10 cellular contexts compared by ENCODE assay signal in the genomic region with DNA sequence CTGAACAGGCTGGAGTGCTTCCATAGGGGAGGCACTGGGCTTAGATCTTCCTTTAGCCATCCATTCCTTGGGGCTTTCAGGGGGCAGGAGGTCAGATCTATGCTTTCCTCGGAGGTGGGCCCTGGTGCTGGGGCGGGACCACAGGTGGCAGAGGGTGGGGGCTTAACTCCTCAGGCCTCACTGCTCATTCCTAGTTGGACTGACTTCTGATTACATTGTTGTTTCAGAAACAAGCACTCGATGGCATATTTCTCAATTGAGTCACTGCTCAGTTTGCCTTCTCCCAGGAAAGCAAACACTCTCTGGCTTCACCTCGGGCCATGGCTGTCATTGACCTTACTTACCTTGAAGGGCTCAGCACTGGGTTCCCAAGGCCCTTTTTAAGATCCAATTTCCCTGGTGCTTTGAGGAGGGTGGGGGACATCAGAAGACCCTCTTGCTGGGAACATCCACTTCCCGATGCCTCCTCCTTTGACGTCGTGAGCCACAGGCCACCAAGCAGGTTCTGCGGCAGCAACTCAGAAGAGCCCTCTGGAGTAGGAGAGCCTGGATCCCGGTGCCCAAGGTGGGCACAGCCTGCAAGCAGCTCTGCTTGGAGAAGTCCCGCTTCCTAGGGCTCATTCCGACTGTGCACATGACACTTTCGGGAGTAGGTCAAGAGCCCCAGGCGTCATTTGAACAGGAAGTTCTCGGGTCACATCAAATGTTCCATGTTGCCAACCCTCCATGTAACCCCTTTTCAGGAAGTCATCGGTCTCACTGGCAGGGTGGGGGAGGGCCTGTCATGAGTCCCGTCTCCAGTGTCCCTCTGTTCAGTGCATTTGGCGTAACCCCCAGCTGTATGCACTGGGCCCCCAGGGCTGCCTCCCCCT. TPM values are rescaled to one million over a fixed set of nuclear protein-coding genes. Genes with fewer than 3 reads are reported as not detected.
A peak's percentile ranks its signal among the peaks of the same experiment; 100 is the strongest.
DNase-seq lines count a peak whose midpoint lies in the region; TF ChIP-seq lines count a peak whose summit lies in the region.
"Had no signal": no experiment of that assay in that cellular context is flagged by ENCODE, and none has a peak within 500 bp of the region (broad histone marks: within the 10 kb centered on the region; RNA-seq: fewer than 3 reads in every experiment).

No MANE protein-coding gene starts in this region.

- H3K4me3 ChIP-seq in SJSA1 (no peak overlapping the region), fibroblast of pulmonary artery (replicated peaks; ENCODE audit: low read depth, low read length) (no peak overlapping the region)

- H3K27me3 ChIP-seq in SJSA1 (replicated peaks) = no peaks in the 10 kb centered on the region

- TF ChIP-seq CTCF in fibroblast of pulmonary artery (IDR thresholded peaks at IDR 0.05; ENCODE audit: low read length, missing control alignments) = no peak

- H3K9me3 ChIP-seq in SJSA1 (replicated peaks) = no peaks in the 10 kb centered on the region

- H3K36me3 ChIP-seq in SJSA1 = no peaks in the 10 kb centered on the region

- in situ Hi-C loops in KBM-7 (cut with MboI; ENCODE audit: low pct_unique_long_range_greater_than_20kb, low sequenced_read_pairs) = no loop called here

- H3K27ac ChIP-seq in SJSA1 = peak overlapping the region; percentile 87

- DNase-seq in EL (peak; percentile 76), SJSA1 (ENCODE audit: low read depth in 1 of 2, low spot score in 2 of 2) (peak; percentile 74 to 79), fibroblast of pulmonary artery (ENCODE audit: low read depth) (peak; percentile 66), renal cortical epithelial cell (ENCODE audit: low read depth) (peak; percentile 98), C1 segment of cervical spinal cord (lab: John Stamatoyannopoulos, UW) (no peak), putamen (ENCODE audit: low spot score) (no peak), amygdala (lab: John Stamatoyannopoulos, UW) (no peak), KBM-7 (no peak)
- DNase-seq: activated CD4-positive, alpha-beta T cell treated with anti-CD3 and anti-CD28 coated beads, Interleukin-2, amount 50 U/mL, for 1 hour; hypothalamus had no signal

- H3K4me1 ChIP-seq in SJSA1 (replicated peaks) = peaks cover 50% of the 10 kb centered on the region

RNA-seq across cellular contexts. Expression of gene SDC1, which starts 40.6 kb away (rescaled TPM):
- total RNA-seq in SJSA1 (2014; rRNA removed; shearing (Covaris generic)) = 75.2 and 117 TPM in 2 replicates
- 132 and 222 TPM in 2 replicates for total RNA-seq in renal cortical epithelial cell

Comparison
In these comparisons a context has a peak if more than half of its experiments do, and no peak if none do; other contexts are left out.
1. DNase-seq: peak in EL (single experiment), SJSA1 (2 of 2), fibroblast of pulmonary artery (single experiment) and renal cortical epithelial cell (single experiment); none in C1 segment of cervical spinal cord (0 of 14), putamen (single experiment), amygdala (0 of 56) and KBM-7 (single experiment).